9 cellular contexts compared by ENCODE assay signal in genomic region chr2:100820346-100821254, GRCh38. TPM values are rescaled to one million over a fixed set of nuclear protein-coding genes. Genes with fewer than 3 reads are reported as not detected.
DNase-seq lines count a peak whose midpoint lies in the region; ATAC-seq and TF ChIP-seq lines count a peak whose summit lies in the region.
"Had no signal": no experiment of that assay in that cellular context is flagged by ENCODE, and none has a peak within 500 bp of the region (broad histone marks: within the 10 kb centered on the region; RNA-seq: fewer than 3 reads in every experiment).

No MANE protein-coding gene starts in this region.

- H3K27me3 ChIP-seq in dorsolateral prefrontal cortex = peaks cover 0 to 23% (median 0%) of the 10 kb centered on the region in 45 donors
- no peaks in the 10 kb centered on the region for H3K27me3 ChIP-seq in vagina

- peak overlapping the region; percentile 39 to 83 (median 71) for H3K4me3 ChIP-seq in dorsolateral prefrontal cortex
- peak overlapping the region; percentile 68 for H3K4me3 ChIP-seq in mucosa of descending colon
- peak overlapping the region; percentile 59 to 84 for H3K4me3 ChIP-seq in vagina

- H3K4me1 ChIP-seq in mucosa of descending colon (ENCODE audit: low read depth) = no peaks in the 10 kb centered on the region
- H3K4me1 ChIP-seq in vagina = peaks cover 35% of the 10 kb centered on the region

- ATAC-seq in mucosa of descending colon = no peak

- H3K36me3 ChIP-seq in mucosa of descending colon (ENCODE audit: low read depth) (no peaks in the 10 kb centered on the region), vagina (no peaks in the 10 kb centered on the region)

- DNase-seq in stimulated activated CD4-positive, alpha-beta T cell treated with anti-CD3 and anti-CD28 coated beads, Interleukin-15, amount 100 ng/mL, for 24 hours = peak; percentile 24
- DNase-seq in stimulated activated CD4-positive, alpha-beta T cell treated with anti-CD3 and anti-CD28 coated beads, Interleukin-1b, Interleukin-23, amount 100 ng/mL, for 48 hours = no peak
- no peak for DNase-seq in dorsolateral prefrontal cortex
- DNase-seq in mucosa of descending colon = peak; percentile 24 to 60 (median 57)
- no peak for DNase-seq in vagina (ENCODE audit: extremely low spot score in 2 of 2)
- no peak for DNase-seq in OCI-M1 (lab: John Stamatoyannopoulos, UW)
- no peak for DNase-seq in islet precursor cell
- DNase-seq in glomerular visceral epithelial cell (ENCODE audit: extremely low spot score) = no peak
- DNase-seq: hippocampal formation had no signal

- TF ChIP-seq POLR2A in vagina (IDR thresholded peaks at IDR 0.05) = no peak

- H3K9me3 ChIP-seq in mucosa of descending colon (no peaks in the 10 kb centered on the region), vagina (no peaks in the 10 kb centered on the region)

- intact Hi-C loops in dorsolateral prefrontal cortex (cut with DNase I) = loop anchor here in 1 of 2 donors (5.0 kb wide), 1 partner anchor 162 kb away; no protein-coding TSS in a partner anchor
- intact Hi-C loops in mucosa of descending colon (cut with DNase I, micrococcal nuclease) = no loop called here
- intact Hi-C loops in vagina (cut with DNase I) = no loop called here

- TF ChIP-seq CTCF in dorsolateral prefrontal cortex (IDR thresholded peaks at IDR 0.05 in 54 of 56, conservative IDR thresholded peaks at IDR 0.05 in 2 of 56; ENCODE audit: low read depth in 1 of 56, partially characterized antibody in 56 of 56) (no peak), mucosa of descending colon (IDR thresholded peaks at IDR 0.05) (no peak), vagina (IDR thresholded peaks at IDR 0.05) (no peak)

- H3K27ac ChIP-seq in dorsolateral prefrontal cortex (peak overlapping the region in 51 of 59 donors; percentile 4 to 87 (median 73)), vagina (peak overlapping the region; percentile 56)

RNA-seq across cellular contexts. Expression of gene NPAS2, which starts 0.7 kb away (rescaled TPM):
- total RNA-seq in dorsolateral prefrontal cortex (10 to 100 TPM; 23.5 to 96.6 (median 54.7) TPM), mucosa of descending colon (10 to 100 TPM; 42.5 to 53.1 (median 46.5) TPM), vagina (37.6 TPM)

Comparison
In these comparisons a context has a peak if more than half of its experiments do, and no peak if none do; other contexts are left out.
1. DNase-seq: peak in stimulated activated CD4-positive, alpha-beta T cell treated with anti-CD3 and anti-CD28 coated beads, Interleukin-15, amount 100 ng/mL, for 24 hours (single experiment) and mucosa of descending colon (3 of 3); none in stimulated activated CD4-positive, alpha-beta T cell treated with anti-CD3 and anti-CD28 coated beads, Interleukin-1b, Interleukin-23, amount 100 ng/mL, for 48 hours (single experiment), dorsolateral prefrontal cortex (0 of 10), vagina (0 of 2), OCI-M1 (single experiment), islet precursor cell (single experiment) and glomerular visceral epithelial cell (single experiment).
2. Peak in every context shown above with its lines, with median percentiles within 50 percentile points of each other: H3K4me3 ChIP-seq.